ENCODE assay signal across 27 cellular contexts in genomic region chr15:50321680-50322079, GRCh38. TPM values are rescaled to one million over a fixed set of nuclear protein-coding genes. Genes with fewer than 3 reads are reported as not detected.
"Had no signal": no experiment of that assay in that cellular context is flagged by ENCODE, and none has a peak within 500 bp of the region (broad histone marks: within the 10 kb centered on the region; RNA-seq: fewer than 3 reads in every experiment).

No MANE protein-coding gene starts in this region.

- H3K4me3 ChIP-seq: dorsolateral prefrontal cortex, esophagus squamous epithelium, left ventricle myocardium inferior, lung, psoas muscle, spleen, tibial artery, upper lobe of left lung, uterus had no signal

- H3K9me3 ChIP-seq: esophagus squamous epithelium, left ventricle myocardium inferior, psoas muscle, spleen, tibial artery, upper lobe of left lung, uterus had no signal

- H3K27me3 Mint-ChIP-seq: naive B cell; stimulated activated memory B cell treated with anti-CD40 and anti-IgM and Interleukin-4, amounts not matched to agents 10 μg/mL and 1 μg/mL and 100 μg/mL, for 72 hours; stimulated activated naive CD8-positive, alpha-beta T cell treated with anti-CD3 and anti-CD28 coated beads, Interleukin-15, Interleukin-2, amounts not matched to agents 100 ng/mL and 50 ng/mL, for 24 hours had no signal

- DNase-seq: cortex of kidney; dorsolateral prefrontal cortex; effector CD8-positive, alpha-beta T cell; esophagus squamous epithelium; foreskin fibroblast; kidney; left cardiac atrium; left ventricle myocardium inferior; mesenchymal stem cell; midbrain; naive B cell; psoas muscle; spleen; stimulated activated CD4-positive, alpha-beta T cell treated with anti-CD3 and anti-CD28 coated beads, Interleukin-15, amount 100 ng/mL, for 24 hours; stimulated activated CD4-positive, alpha-beta T cell treated with anti-CD3 and anti-CD28 coated beads, Interleukin-1b, Interleukin-23, amount 100 ng/mL, for 48 hours; stimulated activated CD4-positive, alpha-beta T cell treated with anti-CD3 and anti-CD28 coated beads, Interleukin-4, amount 100 ng/mL, for 24 hours; tibial artery; upper lobe of left lung; uterus had no signal

- H3K4me3 Mint-ChIP-seq: naive B cell; nephron; stimulated activated memory B cell treated with anti-CD40 and anti-IgM and Interleukin-4, amounts not matched to agents 10 μg/mL and 1 μg/mL and 100 μg/mL, for 72 hours; stimulated activated naive CD8-positive, alpha-beta T cell treated with anti-CD3 and anti-CD28 coated beads, Interleukin-15, Interleukin-2, amounts not matched to agents 100 ng/mL and 50 ng/mL, for 24 hours had no signal

- H3K27ac ChIP-seq: dorsolateral prefrontal cortex, esophagus squamous epithelium, left ventricle myocardium inferior, psoas muscle, spleen, tibial artery, upper lobe of left lung, uterus had no signal

- H3K9me3 Mint-ChIP-seq: naive B cell; nephron; stimulated activated memory B cell treated with anti-CD40 and anti-IgM and Interleukin-4, amounts not matched to agents 10 μg/mL and 1 μg/mL and 100 μg/mL, for 72 hours; stimulated activated naive CD8-positive, alpha-beta T cell treated with anti-CD3 and anti-CD28 coated beads, Interleukin-15, Interleukin-2, amounts not matched to agents 100 ng/mL and 50 ng/mL, for 24 hours had no signal

- FAIRE-seq: kidney had no signal

- H3K27ac Mint-ChIP-seq: stimulated activated memory B cell treated with anti-CD40 and anti-IgM and Interleukin-4, amounts not matched to agents 10 μg/mL and 1 μg/mL and 100 μg/mL, for 72 hours; stimulated activated naive CD8-positive, alpha-beta T cell treated with anti-CD3 and anti-CD28 coated beads, Interleukin-15, Interleukin-2, amounts not matched to agents 100 ng/mL and 50 ng/mL, for 24 hours had no signal

- H3K27me3 ChIP-seq: dorsolateral prefrontal cortex, esophagus squamous epithelium, spleen, tibial artery, upper lobe of left lung, uterus had no signal

- H3K4me1 ChIP-seq: esophagus squamous epithelium, psoas muscle, tibial artery, upper lobe of left lung, uterus had no signal

- ATAC-seq: left cardiac atrium; psoas muscle; sciatic nerve; stimulated activated memory B cell treated with anti-CD40 and anti-IgM and Interleukin-4, amounts not matched to agents 10 μg/mL and 1 μg/mL and 100 μg/mL, for 72 hours had no signal

- H3K36me3 ChIP-seq: esophagus squamous epithelium, left ventricle myocardium inferior, tibial artery, upper lobe of left lung, uterus had no signal

RNA-seq across cellular contexts. Expression of gene HDC, which starts 56.2 kb away (rescaled TPM):
- total RNA-seq: chondrocyte, epithelial cell of proximal tubule, temporal lobe had no signal
